13 cellular contexts compared by ENCODE assay signal in the genomic region with DNA sequence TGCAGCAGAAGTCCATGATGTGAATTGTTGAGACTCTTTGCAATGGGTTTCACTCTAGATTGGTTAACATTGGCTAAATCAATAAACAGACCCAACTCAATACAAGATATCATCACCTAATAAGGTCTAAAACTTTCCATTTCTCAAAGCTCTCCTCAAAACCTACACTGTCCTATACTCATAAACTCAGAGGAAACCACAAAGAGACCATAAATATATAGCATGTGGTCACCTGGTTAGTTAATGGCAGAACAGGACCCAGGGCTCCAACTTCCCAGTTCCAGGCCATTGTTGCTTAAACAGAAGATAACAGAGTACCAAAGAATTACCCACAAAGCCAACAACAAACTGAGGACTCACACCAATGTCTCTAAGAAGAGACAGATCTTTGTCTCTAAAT.
DNase-seq lines count a peak whose midpoint lies in the region; ATAC-seq and FAIRE-seq lines count a peak whose summit lies in the region.
"Had no signal": no experiment of that assay in that cellular context is flagged by ENCODE, and none has a peak within 500 bp of the region (broad histone marks: within the 10 kb centered on the region; RNA-seq: fewer than 3 reads in every experiment).

No MANE protein-coding gene starts in this region.

- FAIRE-seq in GM18507 (lab: Jason Lieb, UNC): peak; percentile 84

- DNase-seq in GM18507 (ENCODE audit: extremely low spot score, insufficient read length, low read depth) (no peak), MV-4-11 (lab: John Stamatoyannopoulos, UW) (peak; percentile 27), NAMALWA (ENCODE audit: low spot score) (no peak), GOT3 (lab: John Stamatoyannopoulos, UW) (no peak), globus pallidus (ENCODE audit: low spot score) (no peak)
- DNase-seq: activated naive CD4-positive, alpha-beta T cell treated with anti-CD3 and anti-CD28 coated beads, Interleukin-2, amount 10 ng/mL, durations not matched to agents 7 days and 5 days; body of pancreas; immature natural killer cell; NCI-H1092 treated with DMSO at 0.1 percent for 48 hours had no signal

- ATAC-seq in GM21423 (IDR thresholded peaks at IDR 0.05; ENCODE audit: unreplicated experiment) (peak; percentile 87), HG03097 (IDR thresholded peaks at IDR 0.05; ENCODE audit: low FRiP score, unreplicated experiment) (peak; percentile 84), HG03280 (IDR thresholded peaks at IDR 0.05; ENCODE audit: unreplicated experiment) (no peak)
- ATAC-seq: body of pancreas, Right ventricle myocardium inferior had no signal
